14 cellular contexts compared by ENCODE assay signal in the genomic region with DNA sequence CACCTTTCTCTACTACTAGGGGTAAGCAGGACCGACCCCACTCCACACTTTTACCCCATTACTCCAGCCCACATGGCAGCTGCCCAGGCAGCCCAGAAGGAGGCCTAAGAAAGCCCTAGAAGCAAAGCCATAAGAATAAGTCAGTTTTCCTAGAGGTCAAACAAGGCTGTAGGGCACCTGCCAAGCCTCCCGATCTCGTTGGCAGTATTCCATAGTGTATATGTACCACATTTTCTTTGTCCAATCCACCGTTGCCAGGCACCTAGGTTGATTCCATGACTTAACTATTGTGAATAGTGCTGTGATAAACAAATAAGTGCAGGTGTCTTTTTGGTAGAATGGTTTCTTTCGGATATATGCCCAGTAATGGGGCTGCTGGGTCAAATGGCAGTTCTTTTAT.
"Had no signal": no experiment of that assay in that cellular context is flagged by ENCODE, and none has a peak within 500 bp of the region (broad histone marks: within the 10 kb centered on the region; RNA-seq: fewer than 3 reads in every experiment).

No MANE protein-coding gene starts in this region.

- ATAC-seq: effector memory CD8-positive, alpha-beta T cell; heart right ventricle; left lung; stimulated activated effector memory CD8-positive, alpha-beta T cell treated with anti-CD3 and anti-CD28 coated beads, Interleukin-12 subunit alpha, Interleukin-12 subunit beta, amount 100 ng/mL, for 72 hours had no signal

- DNase-seq: activated B cell treated with CpG ODN at 0.5 μM for 24 hours; activated CD4-positive, alpha-beta memory T cell treated with anti-CD3 and anti-CD28 coated beads for 36 hours; activated CD4-positive, alpha-beta T cell treated with anti-CD3 and anti-CD28 coated beads for 4 hours; dermis blood vessel endothelial cell; effector memory CD8-positive, alpha-beta T cell; esophagus squamous epithelium; heart right ventricle; left lung; mammary epithelial cell; midbrain; sigmoid colon; stimulated activated CD4-positive, alpha-beta T cell treated with anti-CD3 and anti-CD28 coated beads, Interleukin-4, amount 100 ng/mL, for 24 hours; testis had no signal
